ENCODE assay signal across 22 cellular contexts in the genomic region with DNA sequence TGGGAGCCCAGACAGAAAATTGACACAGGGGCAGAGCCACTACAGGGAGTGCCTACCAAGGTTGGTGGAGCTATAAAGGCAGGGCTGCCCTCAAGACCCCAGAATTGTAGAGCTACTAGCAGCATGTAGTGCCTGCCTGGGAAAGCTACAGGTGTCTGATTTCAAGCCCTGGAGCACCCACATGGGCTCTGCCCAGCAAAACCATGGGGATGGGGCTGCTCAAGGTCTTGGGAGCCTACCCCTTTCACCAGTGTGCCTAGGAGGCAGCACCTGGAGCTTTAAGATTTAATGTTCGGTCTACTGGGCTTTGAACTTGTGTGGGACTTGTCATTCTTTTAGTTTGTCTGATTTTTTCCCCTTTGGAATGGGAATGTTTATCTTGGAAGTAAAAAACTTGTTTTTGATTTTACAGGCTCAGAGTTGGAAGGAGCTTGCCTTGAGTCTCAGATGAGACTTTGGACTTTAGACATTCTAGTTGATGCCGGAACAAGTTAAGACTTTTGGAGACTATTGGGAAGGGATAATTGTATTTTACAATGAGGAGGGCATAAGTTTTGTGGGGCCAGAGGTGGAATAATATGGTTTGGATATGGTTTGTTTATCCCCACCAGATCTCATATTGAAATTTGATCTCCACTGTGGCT. TPM values are rescaled to one million over a fixed set of nuclear protein-coding genes. Genes with fewer than 3 reads are reported as not detected.
"Had no signal": no experiment of that assay in that cellular context is flagged by ENCODE, and none has a peak within 500 bp of the region (broad histone marks: within the 10 kb centered on the region; RNA-seq: fewer than 3 reads in every experiment).

No MANE protein-coding gene starts in this region.

- H3K36me3 ChIP-seq: MG63 had no signal

- ATAC-seq: HepG2 had no signal

- H3K9me2 ChIP-seq: SK-N-SH had no signal

- H3K9me3 ChIP-seq: MG63, SK-N-SH had no signal

- DNase-seq: IMR-90, MG63, NCI-H1092, NCI-H1105 treated with DMSO at 0.1 percent for 48 hours, NCI-H1417 treated with DMSO at 0.1 percent for 48 hours, NCI-H146, NCI-H1694 treated with DMSO at 0.1 percent for 48 hours, NCI-H1930, NCI-H2081, NCI-H2107, NCI-H2227 treated with DMSO at 0.1 percent for 48 hours, NCI-H524, NCI-H69, NCI-H774, SHP77, SK-N-SH, SW 1271 had no signal

- H3K4me2 ChIP-seq: KMS-11, SK-N-SH had no signal

- H3K9ac ChIP-seq: KMS-11, SK-N-SH had no signal

- FAIRE-seq: HepG2 had no signal

- H3K4me3 ChIP-seq: MG63 had no signal

- H3K27ac ChIP-seq: KMS-11, RWPE1 had no signal

- H3K27me3 ChIP-seq: MG63 had no signal

RNA-seq across cellular contexts. Expression of a gene that starts 45.1 kb away (rescaled TPM):
- total RNA-seq: IMR-90, NCI-H460, SK-MEL-5 had no signal
